10 cellular contexts compared by ENCODE assay signal in genomic region chr17:82269138-82269881, GRCh38. TPM values are rescaled to one million over a fixed set of nuclear protein-coding genes. Genes with fewer than 3 reads are reported as not detected.
DNase-seq lines count a peak whose midpoint lies in the region; ATAC-seq, FAIRE-seq and TF ChIP-seq lines count a peak whose summit lies in the region.
"Had no signal": no experiment of that assay in that cellular context is flagged by ENCODE, and none has a peak within 500 bp of the region (broad histone marks: within the 10 kb centered on the region; RNA-seq: fewer than 3 reads in every experiment).

No MANE protein-coding gene starts in this region.

- no peak for FAIRE-seq in A549 (lab: Jason Lieb, UNC)

- intact Hi-C loops in breast epithelium (cut with DNase I; ENCODE audit: low total_unique reads): no loop called here

- H3K36me3 ChIP-seq in H7 (replicated peaks; ENCODE audit: control insufficient read depth, insufficient read depth, low read length) (peaks cover 31% of the 10 kb centered on the region), breast epithelium (no peaks in the 10 kb centered on the region)

- H3K4me3 ChIP-seq in A549: peak overlapping the region; percentile 22; the same call in 2 of the 3 replicates
- no peak overlapping the region for H3K4me3 ChIP-seq in H7 (ENCODE audit: insufficient read depth, low read depth, low read length)
- H3K4me3 ChIP-seq in breast epithelium: peak overlapping the region in 1 of 3 donors; percentile 100

- H3K4me1 Mint-ChIP-seq in naive thymus-derived CD8-positive, alpha-beta T cell: peaks cover 35 to 70% (median 67%) of the 10 kb centered on the region in 4 donors

- H3K27ac ChIP-seq in A549 (peak overlapping the region; percentile 89 to 91; a peak in 5 of 6 replicates), breast epithelium (peak overlapping the region; percentile 99 to 100)

- no peak for TF ChIP-seq EP300 in A549 (IDR thresholded peaks at IDR 0.05)

- CTCF ChIA-PET in A549 (lab: Yijun Ruan, JAX): interaction anchor here (0.7 to 8.6 kb wide), 10 partner anchors 13 to 239 kb away, joined by 3 to 59 read pairs (median 4); no protein-coding TSS in a partner anchor

- no peaks in the 10 kb centered on the region for H3K9me3 Mint-ChIP-seq in naive thymus-derived CD8-positive, alpha-beta T cell

- H3K4me1 ChIP-seq in A549: peaks cover 74% of the 10 kb centered on the region
- peaks cover 10 to 39% of the 10 kb centered on the region in 2 donors for H3K4me1 ChIP-seq in breast epithelium

- H3K4me2 ChIP-seq in A549: peak overlapping the region; percentile 88

- DNase-seq in A549 (ENCODE audit: low read depth in 1 of 2, low spot score in 1 of 2) (no peak), H7 (peak; percentile 64), breast epithelium (ENCODE audit: low spot score in 2 of 2) (no peak), globus pallidus (ENCODE audit: low spot score) (no peak), NCI-H2227 (lab: John Stamatoyannopoulos, UW; ENCODE audit: unreplicated experiment) (no peak), NCI-H748 (lab: John Stamatoyannopoulos, UW; ENCODE audit: unreplicated experiment) (no peak)
- no peak for DNase-seq in naive thymus-derived CD8-positive, alpha-beta T cell
- DNase-seq: NCI-H2081, Right ventricle myocardium superior had no signal

- POLR2A ChIA-PET in A549 (lab: Yijun Ruan, JAX): interaction anchor here (1.1 to 4.0 kb wide), 3 partner anchors 13 to 28 kb away, joined by 3 to 36 read pairs (median 4); no protein-coding TSS in a partner anchor
- POLR2A ChIA-PET in naive thymus-derived CD8-positive, alpha-beta T cell (lab: Charles Lee): interaction anchor here (1.0 to 6.7 kb wide), 4 partner anchors 23 to 48 kb away, joined by 3 to 50 read pairs (median 4); partner anchors contain the start of gene CD7

- H3K4me3 Mint-ChIP-seq in naive thymus-derived CD8-positive, alpha-beta T cell: peak overlapping the region; percentile 9 to 99 (median 85)

- 60% methylated on average over 10 of the region's 10 CpGs for WGBS in A549 (ENCODE audit: missing lambda C conversion rate)

- ATAC-seq in A549 (no peak), GM19452 (IDR thresholded peaks at IDR 0.05; ENCODE audit: unreplicated experiment) (no peak)
- no peak for ATAC-seq in naive thymus-derived CD8-positive, alpha-beta T cell

- H3K36me3 Mint-ChIP-seq in naive thymus-derived CD8-positive, alpha-beta T cell: peaks cover 5 to 75% (median 6%) of the 10 kb centered on the region in 3 donors

- H3K9me3 ChIP-seq in A549: no peaks in the 10 kb centered on the region
- no peaks in the 10 kb centered on the region for H3K9me3 ChIP-seq in breast epithelium

- TF ChIP-seq CTCF in A549 (IDR thresholded peaks at IDR 0.05) (no peak), breast epithelium (IDR thresholded peaks at IDR 0.05) (no peak)

- TF ChIP-seq POLR2A in A549 (IDR thresholded peaks at IDR 0.05; ENCODE audit: low read length): no peak
- TF ChIP-seq POLR2A in breast epithelium (IDR thresholded peaks at IDR 0.05): no peak

- H3K27me3 Mint-ChIP-seq in naive thymus-derived CD8-positive, alpha-beta T cell: no peaks in the 10 kb centered on the region

- no peak for TF ChIP-seq RAD21 in A549 (conservative IDR thresholded peaks at IDR 0.05 in 1 of 2, IDR thresholded peaks at IDR 0.05 in 1 of 2)

- no peaks in the 10 kb centered on the region for H3K27me3 ChIP-seq in H7 (ENCODE audit: control insufficient read depth, insufficient read depth, low read length)
- no peaks in the 10 kb centered on the region for H3K27me3 ChIP-seq in breast epithelium

- peak overlapping the region; percentile 74 to 94 (median 88) for H3K27ac Mint-ChIP-seq in naive thymus-derived CD8-positive, alpha-beta T cell

TF ChIP-seq in A549, 52 proteins besides CTCF, POLR2A, EP300 and RAD21 (continues in another document):
- TF ChIP-seq, protein P1, sequence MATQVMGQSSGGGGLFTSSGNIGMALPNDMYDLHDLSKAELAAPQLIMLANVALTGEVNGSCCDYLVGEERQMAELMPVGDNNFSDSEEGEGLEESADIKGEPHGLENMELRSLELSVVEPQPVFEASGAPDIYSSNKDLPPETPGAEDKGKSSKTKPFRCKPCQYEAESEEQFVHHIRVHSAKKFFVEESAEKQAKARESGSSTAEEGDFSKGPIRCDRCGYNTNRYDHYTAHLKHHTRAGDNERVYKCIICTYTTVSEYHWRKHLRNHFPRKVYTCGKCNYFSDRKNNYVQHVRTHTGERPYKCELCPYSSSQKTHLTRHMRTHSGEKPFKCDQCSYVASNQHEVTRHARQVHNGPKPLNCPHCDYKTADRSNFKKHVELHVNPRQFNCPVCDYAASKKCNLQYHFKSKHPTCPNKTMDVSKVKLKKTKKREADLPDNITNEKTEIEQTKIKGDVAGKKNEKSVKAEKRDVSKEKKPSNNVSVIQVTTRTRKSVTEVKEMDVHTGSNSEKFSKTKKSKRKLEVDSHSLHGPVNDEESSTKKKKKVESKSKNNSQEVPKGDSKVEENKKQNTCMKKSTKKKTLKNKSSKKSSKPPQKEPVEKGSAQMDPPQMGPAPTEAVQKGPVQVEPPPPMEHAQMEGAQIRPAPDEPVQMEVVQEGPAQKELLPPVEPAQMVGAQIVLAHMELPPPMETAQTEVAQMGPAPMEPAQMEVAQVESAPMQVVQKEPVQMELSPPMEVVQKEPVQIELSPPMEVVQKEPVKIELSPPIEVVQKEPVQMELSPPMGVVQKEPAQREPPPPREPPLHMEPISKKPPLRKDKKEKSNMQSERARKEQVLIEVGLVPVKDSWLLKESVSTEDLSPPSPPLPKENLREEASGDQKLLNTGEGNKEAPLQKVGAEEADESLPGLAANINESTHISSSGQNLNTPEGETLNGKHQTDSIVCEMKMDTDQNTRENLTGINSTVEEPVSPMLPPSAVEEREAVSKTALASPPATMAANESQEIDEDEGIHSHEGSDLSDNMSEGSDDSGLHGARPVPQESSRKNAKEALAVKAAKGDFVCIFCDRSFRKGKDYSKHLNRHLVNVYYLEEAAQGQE (IDR thresholded peaks at IDR 0.05): no peak
- TF ChIP-seq HMGXB4 (CRISPR knock-in tag; IDR thresholded peaks at IDR 0.05; ENCODE audit: borderline replicate concordance) (no peak), MAFK (IDR thresholded peaks at IDR 0.05; ENCODE audit: partially characterized antibody) (no peak), FOSB (CRISPR knock-in tag; IDR thresholded peaks at IDR 0.05) (no peak)

RNA-seq across cellular contexts. Expression of gene CSNK1D, which starts 4.2 kb away (rescaled TPM):
- polyA plus RNA-seq in A549 (2011; rRNA removed) (130 and 139 TPM in 2 replicates), A549 (2017; fragmentation: RNase III; extraction: RNeasy Plus Mini Kit Qiagen cat#74134 plus additional on column Dnase treatment) (151 to 173 TPM (median 163 TPM) in 3 replicates)
- 182 and 192 TPM in 2 replicates for polyA plus RNA-seq in A549 (2012; cell fraction: cytosol; rRNA removed)
- 734 and 786 TPM in 2 replicates for polyA plus RNA-seq in A549 (2012; cell fraction: nucleus; rRNA removed)
- 105 and 128 TPM in 2 replicates for polyA minus RNA-seq in A549 (2011; rRNA and poly(A)+ RNA removed)
- total RNA-seq in H7 (2014; rRNA removed; shearing (Covaris generic)): 31.7 and 37.3 TPM in 2 replicates
- 10 to 100 TPM; 50.7 to 85.9 (median 75.2) TPM for total RNA-seq in breast epithelium
- total RNA-seq in naive thymus-derived CD8-positive, alpha-beta T cell: 100 to 1,000 TPM; 184 to 201 TPM
- polyA plus RNA-seq in naive thymus-derived CD8-positive, alpha-beta T cell: 10 to 100 TPM; 47.6 to 72.1 (median 48.6) TPM

RNA-seq across cellular contexts. Expression of gene SLC16A3, which starts 40.5 kb away (rescaled TPM):
- polyA plus RNA-seq in A549 (2011; rRNA removed) (28.6 and 40.0 TPM in 2 replicates), A549 (2017; fragmentation: RNase III; extraction: RNeasy Plus Mini Kit Qiagen cat#74134 plus additional on column Dnase treatment) (77.9 to 97.7 TPM (median 90.9 TPM) in 3 replicates)
- polyA plus RNA-seq in A549 (2012; cell fraction: cytosol; rRNA removed): 53.6 and 113 TPM in 2 replicates
- polyA plus RNA-seq in A549 (2012; cell fraction: nucleus; rRNA removed): 108 and 156 TPM in 2 replicates
- 31.5 TPM in 2 replicates for polyA minus RNA-seq in A549 (2011; rRNA and poly(A)+ RNA removed)
- 31.2 and 52.0 TPM in 2 replicates for total RNA-seq in H7 (2014; rRNA removed; shearing (Covaris generic))
- 10 to 100 TPM; 10.2 to 22.6 (median 17.3) TPM for total RNA-seq in breast epithelium
- total RNA-seq in naive thymus-derived CD8-positive, alpha-beta T cell: 10 to 100 TPM; 10.1 to 11.6 TPM
- 1 to 10 TPM in 2 of 3 donors, under 1 TPM in 1; 0.91 to 1.5 (median 1.0) TPM for polyA plus RNA-seq in naive thymus-derived CD8-positive, alpha-beta T cell

RNA-seq across cellular contexts. Expression of gene CD7, which starts 48.1 kb away (rescaled TPM):
- not detected in 2 replicates for polyA plus RNA-seq in A549 (2011; rRNA removed)
- polyA plus RNA-seq in A549 (2012; cell fraction: cytosol; rRNA removed): not detected in 2 replicates
- 0.07 TPM in 1 of 2 replicates, not detected in the other for polyA plus RNA-seq in A549 (2012; cell fraction: nucleus; rRNA removed)
- not detected in 3 replicates for polyA plus RNA-seq in A549 (2017; fragmentation: RNase III; extraction: RNeasy Plus Mini Kit Qiagen cat#74134 plus additional on column Dnase treatment)
- not detected in 2 replicates for polyA minus RNA-seq in A549 (2011; rRNA and poly(A)+ RNA removed)
- 0.38 and 1.7 TPM in 2 replicates for total RNA-seq in H7 (2014; rRNA removed; shearing (Covaris generic))
- 1 to 10 TPM in 2 of 3 donors, not detected in 1; 1.3 to 1.8 TPM for total RNA-seq in breast epithelium
- total RNA-seq in naive thymus-derived CD8-positive, alpha-beta T cell: 10 to 100 TPM; 66.9 to 67.8 TPM
- polyA plus RNA-seq in naive thymus-derived CD8-positive, alpha-beta T cell: 100 to 1,000 TPM; 166 to 233 (median 205) TPM

RNA-seq across cellular contexts. Expression of gene CCDC57, which starts 56.7 kb away (rescaled TPM):
- polyA plus RNA-seq in A549 (2011; rRNA removed) (16.6 and 18.5 TPM in 2 replicates), A549 (2017; fragmentation: RNase III; extraction: RNeasy Plus Mini Kit Qiagen cat#74134 plus additional on column Dnase treatment) (18.2 to 22.1 TPM (median 18.9 TPM) in 3 replicates)
- polyA plus RNA-seq in A549 (2012; cell fraction: cytosol; rRNA removed): 24.3 and 29.0 TPM in 2 replicates
- 200 and 241 TPM in 2 replicates for polyA plus RNA-seq in A549 (2012; cell fraction: nucleus; rRNA removed)
- 22.3 and 26.3 TPM in 2 replicates for polyA minus RNA-seq in A549 (2011; rRNA and poly(A)+ RNA removed)
- total RNA-seq in H7 (2014; rRNA removed; shearing (Covaris generic)): 3.7 and 6.0 TPM in 2 replicates
- total RNA-seq in breast epithelium: 10 to 100 TPM; 13.4 to 56.9 (median 52.8) TPM
- total RNA-seq in naive thymus-derived CD8-positive, alpha-beta T cell: 10 to 100 TPM; 72.9 to 80.0 TPM
- polyA plus RNA-seq in naive thymus-derived CD8-positive, alpha-beta T cell: 10 to 100 TPM; 39.6 to 53.5 (median 42.4) TPM

Comparison
In these comparisons a context has a peak if more than half of its experiments do, and no peak if none do; other contexts are left out.
1. RNA of gene CD7, which starts 48.1 kb away (total RNA-seq): 66.9 to 67.8 TPM in naive thymus-derived CD8-positive, alpha-beta T cell; 1.3 to 1.8 TPM in breast epithelium and 0.38 to 1.7 TPM in H7; every median in the first group is over 10 times any median in the second.